20 cellular contexts compared by ENCODE assay signal in genomic region chr3:170077406-170077805, GRCh38. TPM values are rescaled to one million over a fixed set of nuclear protein-coding genes. Genes with fewer than 3 reads are reported as not detected.
DNase-seq lines count a peak whose midpoint lies in the region; ATAC-seq and TF ChIP-seq lines count a peak whose summit lies in the region.
"Had no signal": no experiment of that assay in that cellular context is flagged by ENCODE, and none has a peak within 500 bp of the region (broad histone marks: within the 10 kb centered on the region; RNA-seq: fewer than 3 reads in every experiment).

No MANE protein-coding gene starts in this region.

- peak; percentile 46 for DNase-seq in NCI-H69 (lab: John Stamatoyannopoulos, UW)
- DNase-seq in left colon = peak in 1 of 2 donors; percentile 39
- DNase-seq in progenitor cell of endocrine pancreas (ENCODE audit: low spot score, unreplicated experiment) = no peak
- DNase-seq in anterior cingulate cortex (lab: John Stamatoyannopoulos, UW) = no peak
- no peak for DNase-seq in NCI-H1694 treated with DMSO at 0.1 percent for 48 hours (lab: John Stamatoyannopoulos, UW)
- DNase-seq: Calu3, DMS79, KBM-7, MG63, NCI-H1092 treated with DMSO at 0.1 percent for 48 hours, NCI-H1694, NCI-H446, NCI-H748 treated with DMSO at 0.1 percent for 48 hours, SHP77 treated with DMSO at 0.1 percent for 48 hours had no signal

- H3K9me3 ChIP-seq in BLaER1 treated with 17β-estradiol and CSF1 and Interleukin-3, amounts not matched to agents 10 nM and 100 nM (replicated peaks in 1 of 11) = peaks cover 2 to 10% (median 6%) of the 10 kb centered on the region in 11 experiments; a peak in 12 of 22 replicates
- H3K9me3 ChIP-seq: MG63 had no signal

- no peaks in the 10 kb centered on the region for H3K27me3 ChIP-seq in BLaER1 treated with 17β-estradiol and CSF1 and Interleukin-3, amounts not matched to agents 10 nM and 100 nM
- H3K27me3 ChIP-seq: MG63 had no signal

- no peaks in the 10 kb centered on the region for H3K27me3 Mint-ChIP-seq in progenitor cell of endocrine pancreas

- peaks cover 29% of the 10 kb centered on the region for H3K4me1 Mint-ChIP-seq in progenitor cell of endocrine pancreas (ENCODE audit: low read depth)

- intact Hi-C loops in left colon (cut with DNase I, micrococcal nuclease) = no loop called here

- no peak overlapping the region for H3K4me3 Mint-ChIP-seq in progenitor cell of endocrine pancreas (ENCODE audit: low read depth)

- H3K4me2 ChIP-seq in BLaER1 treated with 17β-estradiol and CSF1 and Interleukin-3, amounts not matched to agents 10 nM and 100 nM = peak overlapping the region in 8 of 11 experiments; percentile 32 to 66 (median 58); a peak in 15 of 22 replicates

- H3K9me3 Mint-ChIP-seq in progenitor cell of endocrine pancreas (ENCODE audit: low read depth) = peaks cover 5% of the 10 kb centered on the region

- peaks cover 40% of the 10 kb centered on the region for H3K36me3 Mint-ChIP-seq in progenitor cell of endocrine pancreas (ENCODE audit: insufficient read depth)

- no peak for TF ChIP-seq CTCF in progenitor cell of endocrine pancreas (IDR thresholded peaks at IDR 0.05; ENCODE audit: unreplicated experiment)

- peaks cover 0 to 8% (median 0%) of the 10 kb centered on the region in 11 experiments; a peak in 3 of 22 replicates for H3K36me3 ChIP-seq in BLaER1 treated with 17β-estradiol and CSF1 and Interleukin-3, amounts not matched to agents 10 nM and 100 nM

- no peak overlapping the region for H3K9ac ChIP-seq in BLaER1 treated with 17β-estradiol and CSF1 and Interleukin-3, amounts not matched to agents 10 nM and 100 nM

- peaks cover 0 to 23% (median 12%) of the 10 kb centered on the region in 10 experiments; a peak in 14 of 20 replicates for H3K4me1 ChIP-seq in BLaER1 treated with 17β-estradiol and CSF1 and Interleukin-3, amounts not matched to agents 10 nM and 100 nM

- H3K4me3 ChIP-seq in BLaER1 treated with 17β-estradiol and CSF1 and Interleukin-3, amounts not matched to agents 10 nM and 100 nM = no peak overlapping the region
- H3K4me3 ChIP-seq: MG63 had no signal

- ATAC-seq in left colon (peak; percentile 60), HG02678 (IDR thresholded peaks at IDR 0.05; ENCODE audit: unreplicated experiment) (no peak), HG03280 (IDR thresholded peaks at IDR 0.05; ENCODE audit: unreplicated experiment) (no peak)
- ATAC-seq: HCT116, Panc1 had no signal

- H4K20me1 ChIP-seq in BLaER1 treated with 17β-estradiol and CSF1 and Interleukin-3, amounts not matched to agents 10 nM and 100 nM = no peaks in the 10 kb centered on the region

- no peak overlapping the region for H3K27ac ChIP-seq in BLaER1 treated with 17β-estradiol and CSF1 and Interleukin-3, amounts not matched to agents 10 nM and 100 nM
- H3K27ac ChIP-seq: HL-60 had no signal

- peak overlapping the region; percentile 65 for H3K27ac Mint-ChIP-seq in progenitor cell of endocrine pancreas

RNA-seq across cellular contexts. Expression of gene GPR160, which starts 39.6 kb away (rescaled TPM):
- total RNA-seq in left colon (10 to 100 TPM; 65.7 to 82.6 TPM), progenitor cell of endocrine pancreas (33.7 and 44.3 TPM in 2 replicates)
